In the genomic region with DNA sequence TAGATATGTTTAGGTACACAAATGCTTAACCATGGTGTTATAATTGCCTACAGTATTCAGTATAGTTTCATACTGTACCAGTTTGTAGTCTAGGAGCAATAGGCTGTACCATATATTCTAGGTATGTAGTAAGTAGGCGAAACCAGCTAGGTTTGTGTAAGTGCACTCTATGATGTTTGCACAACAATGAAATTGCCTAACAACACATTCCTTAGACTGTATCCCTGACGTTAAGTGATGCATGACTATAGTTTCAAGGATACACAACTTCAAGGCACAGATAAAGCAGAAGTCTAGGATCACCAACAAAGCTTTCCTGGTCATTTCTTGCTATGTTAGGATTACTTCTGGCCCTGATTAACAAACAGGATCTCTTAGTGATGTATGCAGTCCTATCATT, we compare ENCODE assay signal across 1 cellular context.
TF ChIP-seq lines count a peak whose summit lies in the region.

No MANE protein-coding gene starts in this region.

TF ChIP-seq in HepG2, 621 proteins besides CTCF, POLR2A, EP300 and RAD21:
- TF ChIP-seq SOX13 (IDR thresholded peaks at IDR 0.05) (no peak), SOX13 (CRISPR knock-in tag; conservative IDR thresholded peaks at IDR 0.05 in 1 of 2, IDR thresholded peaks at IDR 0.05 in 1 of 2) (no peak), CEBPB (IDR thresholded peaks at IDR 0.05; ENCODE audit: borderline replicate concordance, low read depth, low read length) (peak; percentile 53; the same call in 1 of the 2 replicates)
